In the genomic region with DNA sequence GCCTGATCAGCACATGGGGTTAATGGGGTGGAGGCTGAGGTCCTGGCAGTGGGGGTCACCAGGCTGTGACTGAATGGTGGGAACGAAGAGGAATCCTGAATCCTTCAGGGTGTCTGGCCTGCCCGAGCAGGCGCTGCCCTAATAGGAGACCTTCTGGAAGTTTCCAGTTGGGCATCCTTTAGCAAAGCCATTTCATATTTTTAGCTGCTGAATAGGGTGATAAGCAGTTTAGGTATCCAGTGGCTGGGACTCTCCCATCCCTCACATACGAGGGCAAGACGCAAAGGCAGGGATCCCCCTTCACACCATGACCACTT, we compare ENCODE assay signal across 11 cellular contexts.
DNase-seq lines count a peak whose midpoint lies in the region; ATAC-seq, FAIRE-seq and TF ChIP-seq lines count a peak whose summit lies in the region.
"Had no signal": no experiment of that assay in that cellular context is flagged by ENCODE, and none has a peak within 500 bp of the region (broad histone marks: within the 10 kb centered on the region; RNA-seq: fewer than 3 reads in every experiment).

No MANE protein-coding gene starts in this region.

- in situ Hi-C loops in IMR-90 (cut with MboI; ENCODE audit: low sequenced_read_pairs) = no loop called here

- H2BK20ac ChIP-seq in IMR-90 (ENCODE audit: low read depth, low read length) = peak overlapping the region; percentile 32; the same call in 1 of the 2 replicates

- H3K9ac ChIP-seq in IMR-90 (ENCODE audit: low read depth, low read length) = no peak overlapping the region

- TF ChIP-seq CTCF in IMR-90 (conservative IDR thresholded peaks at IDR 0.05; ENCODE audit: low read depth, low read length) (no peak), coronary artery (IDR thresholded peaks at IDR 0.05) (no peak), right lobe of liver (IDR thresholded peaks at IDR 0.05) (no peak)

- H3K9me3 ChIP-seq in IMR-90 (ENCODE audit: control insufficient read depth, insufficient read depth, low read length) (no peaks in the 10 kb centered on the region), small intestine (ENCODE audit: control insufficient read depth, low read depth) (no peaks in the 10 kb centered on the region), right lobe of liver (no peaks in the 10 kb centered on the region)

- H2BK120ac ChIP-seq in IMR-90 (ENCODE audit: low read depth, low read length) = peak overlapping the region; percentile 71

- peak overlapping the region; percentile 79 for H3K14ac ChIP-seq in IMR-90 (replicated peaks; ENCODE audit: low read depth, low read length)

- peak overlapping the region; percentile 67; the same call in 2 of the 3 replicates for H2BK15ac ChIP-seq in IMR-90 (ENCODE audit: low read depth, low read length)

- H3K4me2 ChIP-seq in IMR-90 (ENCODE audit: low read depth, low read length) = no peak overlapping the region

- H3K23ac ChIP-seq in IMR-90 (ENCODE audit: low read depth, low read length) = peak overlapping the region; percentile 62; the same call in 1 of the 2 replicates

- H2BK5ac ChIP-seq in IMR-90 (ENCODE audit: low read depth, low read length, poor library complexity, severe bottlenecking) = peak overlapping the region; percentile 55

- H3K4me1 ChIP-seq in IMR-90 (ENCODE audit: control insufficient read depth, insufficient read depth, low read length) (peaks cover 23% of the 10 kb centered on the region), small intestine (ENCODE audit: control insufficient read depth in 2 of 2, insufficient read depth in 1 of 2, low read depth in 1 of 2, low read length in 1 of 2) (peaks cover 9 to 15% of the 10 kb centered on the region in 2 donors), right lobe of liver (no peaks in the 10 kb centered on the region)

- FAIRE-seq in small intestine (lab: Jason Lieb, UNC) = no peak

- H3K79me1 ChIP-seq in IMR-90 (ENCODE audit: low read depth in 1 of 2, low read length in 2 of 2) = peaks cover 7 to 17% of the 10 kb centered on the region in 2 experiments; a peak in 2 of 4 replicates

- H3K18ac ChIP-seq in IMR-90 (ENCODE audit: low read depth, low read length) = no peak overlapping the region

- BruUV-seq in IMR-90 (replicated peaks; lab: Mats Ljungman, UMichigan) = no TSS peak

- H3K4ac ChIP-seq in IMR-90 (ENCODE audit: low read depth, low read length) = peak overlapping the region; percentile 94

- ATAC-seq in IMR-90 (ENCODE audit: low read depth) (no peak), GM18511 (IDR thresholded peaks at IDR 0.05; ENCODE audit: unreplicated experiment) (no peak), right lobe of liver (no peak)

- H3K4me3 Mint-ChIP-seq in activated CD4-positive, alpha-beta T cell treated with anti-CD3 and anti-CD28 coated beads, Interleukin-2, amount 10 ng/mL, durations not matched to agents 24 days and 14 days = peak overlapping the region; percentile 54

- dilution Hi-C loops in IMR-90 (cut with HindIII; ENCODE audit: low sequenced_read_pairs, unreplicated experiment) = no loop called here

- H4K8ac ChIP-seq in IMR-90 (ENCODE audit: low read depth in 2 of 2, low read length in 2 of 2) = peak overlapping the region; percentile 77 to 83; a peak in 3 of 4 replicates

- H4K91ac ChIP-seq in IMR-90 (ENCODE audit: insufficient read depth, low read depth, low read length) = peak overlapping the region; percentile 67

- POLR2A ChIA-PET in IMR-90 (lab: Charles Lee; ENCODE audit: unreplicated experiment) = no interaction called here

- peak overlapping the region; percentile 80 for H2AK9ac ChIP-seq in IMR-90 (replicated peaks; ENCODE audit: low read depth, low read length, poor library complexity)

- TF ChIP-seq POLR2A in IMR-90 (IDR thresholded peaks at IDR 0.05; ENCODE audit: low read depth, low read length) (no peak), right lobe of liver (IDR thresholded peaks at IDR 0.05) (no peak)

- peaks cover 16% of the 10 kb centered on the region for H3K9me1 ChIP-seq in IMR-90 (ENCODE audit: insufficient read depth, low read length)

- H3K27ac Mint-ChIP-seq in activated CD4-positive, alpha-beta T cell treated with anti-CD3 and anti-CD28 coated beads, Interleukin-2, amount 10 ng/mL, durations not matched to agents 24 days and 14 days = peak overlapping the region; percentile 86

- H3K56ac ChIP-seq in IMR-90 (ENCODE audit: extremely low read depth, insufficient read depth, low read length) = no peak overlapping the region

- CTCF ChIA-PET in IMR-90 (lab: Yijun Ruan, JAX) = interaction anchor here (1.0 to 2.5 kb wide), 4 partner anchors 9 to 189 kb away, joined by 4 to 11 read pairs (median 4); no protein-coding TSS in a partner anchor

- H3K36me3 ChIP-seq in IMR-90 (ENCODE audit: control insufficient read depth, insufficient read depth, low read length) (no peaks in the 10 kb centered on the region), small intestine (ENCODE audit: control insufficient read depth in 2 of 2, insufficient read depth in 2 of 2, low read length in 2 of 2) (no peaks in the 10 kb centered on the region), right lobe of liver (no peaks in the 10 kb centered on the region)

- H3K27ac ChIP-seq in IMR-90 (ENCODE audit: insufficient read depth, low read length) (peak overlapping the region; percentile 2; the same call in 1 of the 2 replicates), coronary artery (peak overlapping the region; percentile 75 to 89), small intestine (ENCODE audit: low read depth in 1 of 2, low read length in 1 of 2) (peak overlapping the region; percentile 49 to 80), right lobe of liver (no peak overlapping the region)
- H3K27ac ChIP-seq: VCaP had no signal

- H3K4me3 ChIP-seq in IMR-90 (ENCODE audit: insufficient read depth, low read depth, low read length) (no peak overlapping the region), coronary artery (peak overlapping the region; percentile 5), small intestine (ENCODE audit: low read depth in 1 of 2, low read length in 2 of 2) (no peak overlapping the region), right lobe of liver (no peak overlapping the region)

- no peaks in the 10 kb centered on the region; the same call in 1 of the 2 replicates for H3K27me3 ChIP-seq in IMR-90 (ENCODE audit: control insufficient read depth, insufficient read depth, low read length)
- H3K27me3 ChIP-seq in small intestine (ENCODE audit: control insufficient read depth in 2 of 2, insufficient read depth in 2 of 2, low read length in 2 of 2) = no peaks in the 10 kb centered on the region
- no peaks in the 10 kb centered on the region for H3K27me3 ChIP-seq in right lobe of liver

- H2AK5ac ChIP-seq in IMR-90 (ENCODE audit: low read depth, low read length) = peak overlapping the region; percentile 12; the same call in 1 of the 2 replicates

- intact Hi-C loops in activated CD4-positive, alpha-beta T cell treated with anti-CD3 and anti-CD28 coated beads, Interleukin-2, amount 10 ng/mL, durations not matched to agents 24 days and 14 days (cut with micrococcal nuclease) = loop anchor here (10.0 kb wide), 2 partner anchors 429 to 1641 kb away; partner anchors contain the start of genes ARMH3 and SFR1
- intact Hi-C loops in IMR-90 (cut with micrococcal nuclease) = no loop called here
- intact Hi-C loops in right lobe of liver (cut with DNase I) = no loop called here

- DNase-seq in activated CD4-positive, alpha-beta T cell treated with anti-CD3 and anti-CD28 coated beads, Interleukin-2, amount 10 ng/mL, durations not matched to agents 24 days and 14 days = no peak
- no peak for DNase-seq in activated CD4-positive, alpha-beta T cell treated with anti-CD3 and anti-CD28 coated beads, Interleukin-2, amount 50 U/mL, for 48 hours
- DNase-seq in IMR-90 (no peak), coronary artery (ENCODE audit: low spot score) (no peak), small intestine (no peak), SIG-M5 (lab: John Stamatoyannopoulos, UW) (no peak), right lobe of liver (no peak)
- DNase-seq: NCI-H2029 had no signal

- peaks cover 34% of the 10 kb centered on the region for H3K4me1 Mint-ChIP-seq in activated CD4-positive, alpha-beta T cell treated with anti-CD3 and anti-CD28 coated beads, Interleukin-2, amount 10 ng/mL, durations not matched to agents 24 days and 14 days

- H2AFZ ChIP-seq in IMR-90 (replicated peaks; ENCODE audit: low read length, poor library complexity) = peak overlapping the region; percentile 86

- no peak overlapping the region for H4K5ac ChIP-seq in IMR-90 (ENCODE audit: low read depth, low read length)

- no peak; the same call in 1 of the 2 replicates for TF ChIP-seq RAD21 in IMR-90 (IDR thresholded peaks at IDR 0.05; ENCODE audit: low read length)

- H3K36me3 Mint-ChIP-seq in activated CD4-positive, alpha-beta T cell treated with anti-CD3 and anti-CD28 coated beads, Interleukin-2, amount 10 ng/mL, durations not matched to agents 24 days and 14 days (ENCODE audit: low read depth) = no peaks in the 10 kb centered on the region
- H3K36me3 Mint-ChIP-seq: activated naive CD4-positive, alpha-beta T cell treated with anti-CD3 and anti-CD28 coated beads, Interleukin-2, amount 50 U/mL, for 72 hours had no signal

- 83% methylated on average over 1 of the region's 5 CpGs; no CpG with 5 or more reads in 1 of the 2 experiments for WGBS in IMR-90 (ENCODE audit: extremely low coverage in 2 of 2, insufficient read length in 1 of 2), 2 experiments
- WGBS in small intestine, 3 donors = 77 to 91% (median 78%) methylated on average over 5 of the region's 5 CpGs
- 42% methylated on average over 2 of the region's 5 CpGs for WGBS in right lobe of liver (ENCODE audit: insufficient coverage, low coverage, low lambda C conversion rate, missing lambda C conversion rate)

- no peaks in the 10 kb centered on the region for H3K9me3 Mint-ChIP-seq in activated CD4-positive, alpha-beta T cell treated with anti-CD3 and anti-CD28 coated beads, Interleukin-2, amount 10 ng/mL, durations not matched to agents 24 days and 14 days
- H3K9me3 Mint-ChIP-seq: activated naive CD4-positive, alpha-beta T cell treated with anti-CD3 and anti-CD28 coated beads, Interleukin-2, amount 50 U/mL, for 72 hours had no signal

- peaks cover 2% of the 10 kb centered on the region for H3K27me3 Mint-ChIP-seq in activated CD4-positive, alpha-beta T cell treated with anti-CD3 and anti-CD28 coated beads, Interleukin-2, amount 10 ng/mL, durations not matched to agents 24 days and 14 days

- no peaks in the 10 kb centered on the region for H4K20me1 ChIP-seq in IMR-90 (ENCODE audit: insufficient read depth, low read length)

TF ChIP-seq in IMR-90, 13 proteins besides CTCF, POLR2A, EP300 and RAD21:
- TF ChIP-seq MAZ (IDR thresholded peaks at IDR 0.05; ENCODE audit: borderline replicate concordance, low read depth, low read length) = no peak
- no peak for TF ChIP-seq NFE2L2 (IDR thresholded peaks at IDR 0.05; ENCODE audit: low read depth, low read length)
- TF ChIP-seq CHD1 (IDR thresholded peaks at IDR 0.05; ENCODE audit: low read depth, low read length) = no peak

Comparison
In these comparisons a context has a peak if more than half of its experiments do, and no peak if none do; other contexts are left out.
1. H3K27ac ChIP-seq: peak in IMR-90 (single experiment), coronary artery (2 of 2) and small intestine (2 of 2); none in right lobe of liver (0 of 3).